Comparison of ENCODE assay signal across 25 cellular contexts in genomic region chr4:22942920-22943559, GRCh38.
"Had no signal": no experiment of that assay in that cellular context is flagged by ENCODE, and none has a peak within 500 bp of the region (broad histone marks: within the 10 kb centered on the region; RNA-seq: fewer than 3 reads in every experiment).

No MANE protein-coding gene starts in this region.

- H3K4me3 ChIP-seq: ascending aorta, body of pancreas had no signal

- H3K4me1 Mint-ChIP-seq: activated B cell treated with CpG ODN at 0.5 μM for 24 hours; activated CD4-positive, alpha-beta T cell treated with anti-CD3 and anti-CD28 coated beads, Interleukin-2, amount 10 ng/mL, durations not matched to agents 24 days and 14 days; activated CD8-positive, alpha-beta memory T cell treated with anti-CD3 and anti-CD28 coated beads, Interleukin-2, amount 10 ng/mL, durations not matched to agents 7 days and 5 days; activated naive CD8-positive, alpha-beta T cell treated with anti-CD3 and anti-CD28 coated beads, Interleukin-2, amount 50 U/mL, for 24 hours; central memory CD8-positive, alpha-beta T cell; T-helper 17 cell had no signal

- H3K27ac ChIP-seq: ascending aorta had no signal

- H3K4me1 ChIP-seq: ascending aorta had no signal

- H3K9me3 Mint-ChIP-seq: activated CD4-positive, alpha-beta T cell treated with anti-CD3 and anti-CD28 coated beads, Interleukin-2, amount 10 ng/mL, durations not matched to agents 24 days and 14 days; activated naive CD4-positive, alpha-beta T cell treated with anti-CD3 and anti-CD28 coated beads, Interleukin-2, amount 50 U/mL, for 72 hours had no signal

- ATAC-seq: activated CD8-positive, alpha-beta memory T cell treated with anti-CD3 and anti-CD28 coated beads, Interleukin-2, amount 10 ng/mL, durations not matched to agents 7 days and 5 days; activated naive CD4-positive, alpha-beta T cell treated with anti-CD3 and anti-CD28 coated beads, Interleukin-2, amount 50 U/mL, for 72 hours; activated naive CD8-positive, alpha-beta T cell treated with anti-CD3 and anti-CD28 coated beads, Interleukin-2, amount 50 U/mL, for 24 hours; activated T-cell treated with anti-CD3 and anti-CD28 coated beads, Interleukin-2, amount 50 U/mL, for 4 hours; body of pancreas; T-helper 17 cell had no signal

- FAIRE-seq: RCC 7860 had no signal

- H3K27me3 Mint-ChIP-seq: activated B cell treated with CpG ODN at 0.5 μM for 24 hours; activated CD4-positive, alpha-beta T cell treated with anti-CD3 and anti-CD28 coated beads, Interleukin-2, amount 10 ng/mL, durations not matched to agents 24 days and 14 days; activated CD8-positive, alpha-beta memory T cell treated with anti-CD3 and anti-CD28 coated beads, Interleukin-2, amount 10 ng/mL, durations not matched to agents 7 days and 5 days; activated naive CD8-positive, alpha-beta T cell treated with anti-CD3 and anti-CD28 coated beads, Interleukin-2, amount 50 U/mL, for 24 hours; central memory CD8-positive, alpha-beta T cell; T-helper 17 cell had no signal

- H3K4me3 Mint-ChIP-seq: activated B cell treated with CpG ODN at 0.5 μM for 24 hours; activated CD4-positive, alpha-beta T cell treated with anti-CD3 and anti-CD28 coated beads, Interleukin-2, amount 10 ng/mL, durations not matched to agents 24 days and 14 days; activated CD8-positive, alpha-beta memory T cell treated with anti-CD3 and anti-CD28 coated beads, Interleukin-2, amount 10 ng/mL, durations not matched to agents 7 days and 5 days; activated naive CD8-positive, alpha-beta T cell treated with anti-CD3 and anti-CD28 coated beads, Interleukin-2, amount 50 U/mL, for 24 hours; activated T-cell treated with anti-CD3 and anti-CD28 coated beads, Interleukin-2, amount 50 U/mL, for 4 hours; central memory CD8-positive, alpha-beta T cell; T-helper 17 cell had no signal

- H3K9me3 ChIP-seq: ascending aorta had no signal

- DNase-seq: activated B cell treated with CpG ODN at 0.5 μM for 24 hours; activated CD4-positive, alpha-beta T cell treated with anti-CD3 and anti-CD28 coated beads for 1 hour; activated CD4-positive, alpha-beta T cell treated with anti-CD3 and anti-CD28 coated beads, Interleukin-2, amount 10 ng/mL, durations not matched to agents 24 days and 14 days; activated CD4-positive, alpha-beta T cell treated with anti-CD3 and anti-CD28 coated beads, Interleukin-2, amount 50 U/mL, for 48 hours; activated CD8-positive, alpha-beta memory T cell treated with anti-CD3 and anti-CD28 coated beads, Interleukin-2, amount 10 ng/mL, durations not matched to agents 7 days and 5 days; activated effector memory CD4-positive, alpha-beta T cell treated with anti-CD3 and anti-CD28 coated beads, Interleukin-2, amount 50 U/mL, for 16 hours; activated naive CD4-positive, alpha-beta T cell treated with Interleukin-2 at 50 U/mL for 16 hours; activated naive CD8-positive, alpha-beta T cell treated with anti-CD3 and anti-CD28 coated beads, Interleukin-2, amount 50 U/mL, for 24 hours; activated T-cell treated with anti-CD3 and anti-CD28 coated beads, Interleukin-2, amount 50 U/mL, for 4 hours; amniotic stem cell; body of pancreas; NCI-H1092; NCI-H1417; NCI-H1930; NCI-H2171 treated with DMSO at 0.1 percent for 48 hours; NCI-H226; NCI-H526; NCI-H774; SHP77 treated with DMSO at 0.1 percent for 48 hours; T-helper 17 cell; T-helper 9 cell had no signal

- H3K36me3 ChIP-seq: ascending aorta had no signal

- H3K27me3 ChIP-seq: ascending aorta, body of pancreas had no signal

- H3K36me3 Mint-ChIP-seq: activated CD8-positive, alpha-beta memory T cell treated with anti-CD3 and anti-CD28 coated beads, Interleukin-2, amount 10 ng/mL, durations not matched to agents 7 days and 5 days; activated naive CD4-positive, alpha-beta T cell treated with anti-CD3 and anti-CD28 coated beads, Interleukin-2, amount 50 U/mL, for 72 hours had no signal

- H3K27ac Mint-ChIP-seq: activated B cell treated with CpG ODN at 0.5 μM for 24 hours; activated CD4-positive, alpha-beta T cell treated with anti-CD3 and anti-CD28 coated beads, Interleukin-2, amount 10 ng/mL, durations not matched to agents 24 days and 14 days; activated CD8-positive, alpha-beta memory T cell treated with anti-CD3 and anti-CD28 coated beads, Interleukin-2, amount 10 ng/mL, durations not matched to agents 7 days and 5 days; activated naive CD4-positive, alpha-beta T cell treated with anti-CD3 and anti-CD28 coated beads, Interleukin-2, amount 50 U/mL, for 72 hours; activated naive CD8-positive, alpha-beta T cell treated with anti-CD3 and anti-CD28 coated beads, Interleukin-2, amount 50 U/mL, for 24 hours; T-helper 17 cell had no signal
